Comparison of ENCODE assay signal across 21 cellular contexts in genomic region chrX:120750381-120750780, GRCh38.
"Had no signal": no experiment of that assay in that cellular context is flagged by ENCODE, and none has a peak within 500 bp of the region (broad histone marks: within the 10 kb centered on the region; RNA-seq: fewer than 3 reads in every experiment).

No MANE protein-coding gene starts in this region.

- H3K27ac Mint-ChIP-seq: activated CD8-positive, alpha-beta T cell treated with anti-CD3 and anti-CD28 coated beads, Interleukin-2, amount 10 ng/mL, durations not matched to agents 7 days and 5 days; activated naive CD8-positive, alpha-beta T cell treated with anti-CD3 and anti-CD28 coated beads, Interleukin-2, amount 50 U/mL, for 24 hours; activated T-helper 1 cell treated with anti-CD3 and anti-CD28 coated beads, Interleukin-12 subunit alpha, Interleukin-12 subunit beta, Interleukin-2, Interleukin-4 antibody, amounts not matched to agents 30 ng/mL and 10 ng/mL and 1 ng/mL, durations not matched to agents 14 hours and 24 hours and 36 hours; brain; natural killer cell treated with Interleukin-12 subunit alpha and Interleukin-12 subunit beta and Interleukin-15 and Interleukin-18, amount 100 ng/mL, for 72 hours; stimulated activated effector memory CD8-positive, alpha-beta T cell treated with anti-CD3 and anti-CD28 coated beads, Interleukin-12 subunit alpha, Interleukin-12 subunit beta, amount 100 ng/mL, for 72 hours had no signal

- H3K36me3 Mint-ChIP-seq: brain; natural killer cell treated with Interleukin-12 subunit alpha and Interleukin-12 subunit beta and Interleukin-15 and Interleukin-18, amount 100 ng/mL, for 72 hours; stimulated activated effector memory CD8-positive, alpha-beta T cell treated with anti-CD3 and anti-CD28 coated beads, Interleukin-12 subunit alpha, Interleukin-12 subunit beta, amount 100 ng/mL, for 72 hours had no signal

- H3K4me3 ChIP-seq: left lung, lung, prostate gland, transverse colon had no signal

- H3K9me3 Mint-ChIP-seq: brain; natural killer cell treated with Interleukin-12 subunit alpha and Interleukin-12 subunit beta and Interleukin-15 and Interleukin-18, amount 100 ng/mL, for 72 hours; stimulated activated effector memory CD8-positive, alpha-beta T cell treated with anti-CD3 and anti-CD28 coated beads, Interleukin-12 subunit alpha, Interleukin-12 subunit beta, amount 100 ng/mL, for 72 hours had no signal

- H3K27ac ChIP-seq: left lung, prostate gland, transverse colon, WERI-Rb-1 had no signal

- H3K27me3 ChIP-seq: left lung, transverse colon had no signal

- H3K36me3 ChIP-seq: left lung, prostate gland, transverse colon, WERI-Rb-1 had no signal

- H3K4me1 Mint-ChIP-seq: brain had no signal

- DNase-seq: activated CD4-positive, alpha-beta T cell treated with anti-CD3 and anti-CD28 coated beads for 1 hour; activated CD4-positive, alpha-beta T cell treated with anti-CD3 and anti-CD28 coated beads, Interleukin-2, amount 50 U/mL, for 1 hour; activated CD8-positive, alpha-beta T cell treated with anti-CD3 and anti-CD28 coated beads, Interleukin-2, amount 10 ng/mL, durations not matched to agents 7 days and 5 days; activated gamma-delta T cell; activated naive CD4-positive, alpha-beta T cell treated with anti-CD3 and anti-CD28 coated beads, Interleukin-2, amount 50 U/mL, for 16 hours; activated naive CD8-positive, alpha-beta T cell treated with anti-CD3 and anti-CD28 coated beads, Interleukin-2, amount 50 U/mL, for 24 hours; anterior cingulate cortex; foreskin melanocyte; kidney glomerular epithelial cell; left lung; stimulated activated CD4-positive, alpha-beta T cell treated with anti-CD3 and anti-CD28 coated beads, Interleukin-12 subunit alpha, Interleukin-12 subunit beta, amount 100 ng/mL, for 4 hours; stimulated activated CD4-positive, alpha-beta T cell treated with anti-CD3 and anti-CD28 coated beads, Interleukin-1b, Interleukin-23, amount 100 ng/mL, for 48 hours; transverse colon; WERI-Rb-1 had no signal

- ATAC-seq: activated CD8-positive, alpha-beta T cell treated with anti-CD3 and anti-CD28 coated beads, Interleukin-2, amount 10 ng/mL, durations not matched to agents 7 days and 5 days; activated naive CD8-positive, alpha-beta T cell treated with anti-CD3 and anti-CD28 coated beads, Interleukin-2, amount 50 U/mL, for 24 hours; esophagus mucosa; left lung; natural killer cell treated with Interleukin-12 subunit alpha and Interleukin-12 subunit beta and Interleukin-15 and Interleukin-18, amount 100 ng/mL, for 72 hours; stimulated activated effector memory CD8-positive, alpha-beta T cell treated with anti-CD3 and anti-CD28 coated beads, Interleukin-12 subunit alpha, Interleukin-12 subunit beta, amount 100 ng/mL, for 72 hours had no signal

- H3K9me3 ChIP-seq: left lung, prostate gland, transverse colon had no signal

- H3K27me3 Mint-ChIP-seq: activated naive CD8-positive, alpha-beta T cell treated with anti-CD3 and anti-CD28 coated beads, Interleukin-2, amount 50 U/mL, for 24 hours; brain had no signal

- H3K4me3 Mint-ChIP-seq: activated CD8-positive, alpha-beta T cell treated with anti-CD3 and anti-CD28 coated beads, Interleukin-2, amount 10 ng/mL, durations not matched to agents 7 days and 5 days; activated naive CD8-positive, alpha-beta T cell treated with anti-CD3 and anti-CD28 coated beads, Interleukin-2, amount 50 U/mL, for 24 hours; activated T-helper 1 cell treated with anti-CD3 and anti-CD28 coated beads, Interleukin-12 subunit alpha, Interleukin-12 subunit beta, Interleukin-2, Interleukin-4 antibody, amounts not matched to agents 30 ng/mL and 10 ng/mL and 1 ng/mL, durations not matched to agents 14 hours and 24 hours and 36 hours; brain; natural killer cell treated with Interleukin-12 subunit alpha and Interleukin-12 subunit beta and Interleukin-15 and Interleukin-18, amount 100 ng/mL, for 72 hours; stimulated activated effector memory CD8-positive, alpha-beta T cell treated with anti-CD3 and anti-CD28 coated beads, Interleukin-12 subunit alpha, Interleukin-12 subunit beta, amount 100 ng/mL, for 72 hours had no signal

- H3K4me1 ChIP-seq: left lung, prostate gland, transverse colon had no signal
